In genomic region chr3:194147679-194148078, GRCh38 we compare ENCODE assay signal across 33 cellular contexts. TPM values are rescaled to one million over a fixed set of nuclear protein-coding genes. Genes with fewer than 3 reads are reported as not detected.
"Had no signal": no experiment of that assay in that cellular context is flagged by ENCODE, and none has a peak within 500 bp of the region (broad histone marks: within the 10 kb centered on the region; RNA-seq: fewer than 3 reads in every experiment).

No MANE protein-coding gene starts in this region.

- FAIRE-seq: astrocyte, bronchial epithelial cell had no signal

- H2AFZ ChIP-seq: PC-9 had no signal

- H3K9me3 ChIP-seq: adrenal gland, body of pancreas had no signal

- H3K4me2 ChIP-seq: PC-9 had no signal

- H3K4me3 Mint-ChIP-seq: activated CD4-positive, alpha-beta T cell treated with anti-CD3 and anti-CD28 coated beads, Interleukin-2, amount 10 ng/mL, durations not matched to agents 24 days and 14 days; activated CD8-positive, alpha-beta T cell treated with anti-CD3 and anti-CD28 coated beads for 36 hours; activated naive CD4-positive, alpha-beta T cell treated with anti-CD3 and anti-CD28 coated beads, Interleukin-2, amount 50 U/mL, for 24 hours; activated T-cell treated with anti-CD3 and anti-CD28 coated beads, Interleukin-2, amount 50 U/mL, for 72 hours; activated T-helper 17 cell treated with anti-CD3 and anti-CD28 coated beads, Interleukin-2, amount 50 U/mL, for 72 hours had no signal

- H3K4me1 Mint-ChIP-seq: activated CD4-positive, alpha-beta T cell treated with anti-CD3 and anti-CD28 coated beads, Interleukin-2, amount 10 ng/mL, durations not matched to agents 24 days and 14 days; activated naive CD4-positive, alpha-beta T cell treated with anti-CD3 and anti-CD28 coated beads, Interleukin-2, amount 50 U/mL, for 24 hours; activated T-helper 17 cell treated with anti-CD3 and anti-CD28 coated beads, Interleukin-2, amount 50 U/mL, for 72 hours had no signal

- H3K9me3 Mint-ChIP-seq: activated CD4-positive, alpha-beta T cell treated with anti-CD3 and anti-CD28 coated beads, Interleukin-2, amount 10 ng/mL, durations not matched to agents 24 days and 14 days; activated CD8-positive, alpha-beta T cell treated with anti-CD3 and anti-CD28 coated beads for 36 hours; activated naive CD4-positive, alpha-beta T cell treated with anti-CD3 and anti-CD28 coated beads, Interleukin-2, amount 50 U/mL, for 24 hours; activated T-cell treated with anti-CD3 and anti-CD28 coated beads, Interleukin-2, amount 50 U/mL, for 72 hours; activated T-helper 17 cell treated with anti-CD3 and anti-CD28 coated beads, Interleukin-2, amount 50 U/mL, for 72 hours had no signal

- H3K36me3 ChIP-seq: adrenal gland, WERI-Rb-1 had no signal

- H3K27ac Mint-ChIP-seq: activated CD4-positive, alpha-beta T cell treated with anti-CD3 and anti-CD28 coated beads, Interleukin-2, amount 10 ng/mL, durations not matched to agents 24 days and 14 days; activated CD8-positive, alpha-beta T cell treated with anti-CD3 and anti-CD28 coated beads for 36 hours; activated naive CD4-positive, alpha-beta T cell treated with anti-CD3 and anti-CD28 coated beads, Interleukin-2, amount 50 U/mL, for 24 hours; activated T-cell treated with anti-CD3 and anti-CD28 coated beads, Interleukin-2, amount 50 U/mL, for 72 hours; activated T-helper 17 cell treated with anti-CD3 and anti-CD28 coated beads, Interleukin-2, amount 50 U/mL, for 72 hours had no signal

- H3K27me3 ChIP-seq: adrenal gland, body of pancreas had no signal

- DNase-seq: activated CD4-positive, alpha-beta T cell treated with anti-CD3 and anti-CD28 coated beads, Interleukin-2, amount 10 ng/mL, durations not matched to agents 24 days and 14 days; activated CD4-positive, alpha-beta T cell treated with anti-CD3 and anti-CD28 coated beads, Interleukin-2, amount 50 U/mL, for 4 hours; activated CD4-positive, CD25-positive, alpha-beta regulatory T cell; activated CD8-positive, alpha-beta T cell treated with anti-CD3 and anti-CD28 coated beads for 36 hours; activated effector memory CD4-positive, alpha-beta T cell treated with anti-CD3 and anti-CD28 coated beads, Interleukin-2, amount 50 U/mL, for 16 hours; activated naive CD4-positive, alpha-beta T cell; activated T-cell treated with anti-CD3 and anti-CD28 coated beads, Interleukin-2, amount 50 U/mL, for 1 hour; activated T-cell treated with anti-CD3 and anti-CD28 coated beads, Interleukin-2, amount 50 U/mL, for 72 hours; body of pancreas; cerebellar nuclear complex; NCI-H1092 treated with DMSO at 0.1 percent for 48 hours; NCI-H1417; NCI-H146; NCI-H187; NCI-H2107; NCI-H2171; NCI-H510A; NCI-H526; NCI-H748 treated with DMSO at 0.1 percent for 48 hours; NK-92 treated with Interleukin-12 subunit alpha and Interleukin-12 subunit beta, amount 100 ng/mL, for 24 hours; PC-9; Right ventricle myocardium superior; SW 1271; T-helper 1 cell; T-helper 2 cell; T-helper 9 cell; WERI-Rb-1 had no signal

- H3K36me3 Mint-ChIP-seq: activated naive CD4-positive, alpha-beta T cell treated with anti-CD3 and anti-CD28 coated beads, Interleukin-2, amount 50 U/mL, for 24 hours had no signal

- ATAC-seq: activated CD8-positive, alpha-beta T cell treated with anti-CD3 and anti-CD28 coated beads for 36 hours; activated T-cell treated with anti-CD3 and anti-CD28 coated beads, Interleukin-2, amount 50 U/mL, for 72 hours; activated T-helper 17 cell treated with anti-CD3 and anti-CD28 coated beads, Interleukin-2, amount 50 U/mL, for 72 hours; body of pancreas had no signal

- H3K27ac ChIP-seq: adrenal gland, body of pancreas, PC-9, WERI-Rb-1 had no signal

- H3K4me3 ChIP-seq: adrenal gland, body of pancreas, PC-9 had no signal

RNA-seq across cellular contexts. Expression of gene HES1, which starts 11.7 kb away (rescaled TPM):
- total RNA-seq: activated CD8-positive, alpha-beta memory T cell treated with anti-CD3 and anti-CD28 coated beads for 36 hours; activated CD8-positive, alpha-beta T cell treated with anti-CD3 and anti-CD28 coated beads for 36 hours had no signal
